Comparison of ENCODE assay signal across 32 cellular contexts in genomic region chr7:101547916-101548599, GRCh38.
A peak's percentile ranks its signal among the peaks of the same experiment; 100 is the strongest.
DNase-seq lines count a peak whose midpoint lies in the region; ATAC-seq, FAIRE-seq and TF ChIP-seq lines count a peak whose summit lies in the region.
"Had no signal": no experiment of that assay in that cellular context is flagged by ENCODE, and none has a peak within 500 bp of the region (broad histone marks: within the 10 kb centered on the region; RNA-seq: fewer than 3 reads in every experiment).

No MANE protein-coding gene starts in this region.

- no peak for DNase-seq in A549 (ENCODE audit: low read depth in 1 of 2, low spot score in 1 of 2)
- peak; percentile 18 for DNase-seq in H9
- peak; percentile 10 for DNase-seq in glutamatergic neuron
- no peak for DNase-seq in neuronal stem cell (ENCODE audit: low spot score)
- no peak for DNase-seq in DMS79 treated with DMSO at 0.1 percent for 48 hours (lab: John Stamatoyannopoulos, UW)
- no peak for DNase-seq in hypothalamus (lab: John Stamatoyannopoulos, UW)
- DNase-seq: activated CD4-positive, alpha-beta memory T cell treated with anti-CD3 and anti-CD28 coated beads, Interleukin-2, amount 10 ng/mL, durations not matched to agents 7 days and 5 days; activated CD4-positive, alpha-beta T cell treated with anti-CD3 and anti-CD28 coated beads for 1 hour; activated naive CD8-positive, alpha-beta T cell treated with anti-CD3 and anti-CD28 coated beads, Interleukin-2, amount 50 U/mL, for 24 hours; BE2C; DMS 273 treated with DMSO at 0.1 percent for 48 hours; EL; Karpas-422; NCI-H1417; NCI-H2029; NCI-H226; NCI-H69; PC-9; stimulated activated CD4-positive, alpha-beta T cell treated with anti-CD3 and anti-CD28 coated beads, Interleukin-2, amount 100 ng/mL, for 24 hours had no signal

- H3K27ac Mint-ChIP-seq in H9 (no peak overlapping the region; a peak in 1 of 7 replicates), glutamatergic neuron (ENCODE audit: unreplicated experiment) (no peak overlapping the region)
- H3K27ac Mint-ChIP-seq: activated CD4-positive, alpha-beta memory T cell treated with anti-CD3 and anti-CD28 coated beads, Interleukin-2, amount 10 ng/mL, durations not matched to agents 7 days and 5 days; activated naive CD8-positive, alpha-beta T cell treated with anti-CD3 and anti-CD28 coated beads, Interleukin-2, amount 50 U/mL, for 24 hours; activated T-helper 2 cell treated with anti-CD3 and anti-CD28 coated beads, Interferon-gamma antibody, Interleukin-2, Interleukin-4, amounts not matched to agents 10 μg/mL and 5 μg/mL and 100 μg/mL, durations not matched to agents 14 hours and 24 hours and 36 hours; CD8-positive, alpha-beta memory T cell; dendritic cell treated with granulocyte-macrophage colony-stimulating factor and Interleukin-4, amounts not matched to agents 40 ng/mL and 50 ng/mL, for 4 days; GM23338; nephron; stimulated activated naive CD8-positive, alpha-beta T cell treated with anti-CD3 and anti-CD28 coated beads, Interleukin-15, Interleukin-2, amounts not matched to agents 100 ng/mL and 50 ng/mL, for 24 hours had no signal

- H2BK120ac ChIP-seq in H9 (ENCODE audit: low read depth, low read length, poor library complexity, severe bottlenecking) (no peak overlapping the region), neuronal stem cell (ENCODE audit: low read depth, low read length) (no peak overlapping the region)

- H4K5ac ChIP-seq in H9 (ENCODE audit: insufficient read length, low read depth, low read length), result no peak overlapping the region

- H2AK5ac ChIP-seq in H9 (ENCODE audit: insufficient read length, low read length) (no peak overlapping the region), neuronal stem cell (ENCODE audit: low read depth, low read length) (no peak overlapping the region)

- no peak overlapping the region for H3K56ac ChIP-seq in H9 (ENCODE audit: insufficient read length, low read depth, low read length)

- no peak overlapping the region for H2BK15ac ChIP-seq in H9 (ENCODE audit: low read depth, low read length)
- H2BK15ac ChIP-seq in neuronal stem cell (ENCODE audit: low read length), result no peak overlapping the region

- H3K23me2 ChIP-seq in H9 (ENCODE audit: insufficient read length, low read depth, low read length, poor library complexity, severe bottlenecking), result no peaks in the 10 kb centered on the region

- H3K4me3 ChIP-seq in A549, result no peak overlapping the region
- no peak overlapping the region for H3K4me3 ChIP-seq in neuronal stem cell (ENCODE audit: low read length in 2 of 2)
- H3K4me3 ChIP-seq: GM23338, PC-9, right atrium auricular region had no signal

- no peak for ATAC-seq in A549
- no peak for ATAC-seq in HG03196 (IDR thresholded peaks at IDR 0.05; ENCODE audit: unreplicated experiment)
- ATAC-seq: activated naive CD8-positive, alpha-beta T cell treated with anti-CD3 and anti-CD28 coated beads, Interleukin-2, amount 50 U/mL, for 24 hours; esophagus mucosa; GM23338; Right ventricle myocardium inferior had no signal

- H3K27me3 ChIP-seq in H9 (ENCODE audit: insufficient read depth, low read length) (no peaks in the 10 kb centered on the region), neuronal stem cell (ENCODE audit: control insufficient read depth in 3 of 3, insufficient read depth in 3 of 3, low read depth in 1 of 3, low read length in 3 of 3) (peaks cover 0 to 2% (median 0%) of the 10 kb centered on the region in 3 experiments)
- H3K27me3 ChIP-seq: BE2C, right atrium auricular region had no signal

- no peaks in the 10 kb centered on the region for H3K9me3 ChIP-seq in A549
- no peaks in the 10 kb centered on the region for H3K9me3 ChIP-seq in H9 (ENCODE audit: control insufficient read depth, low read depth, low read length)
- H3K9me3 ChIP-seq in neuronal stem cell (replicated peaks in 1 of 2; ENCODE audit: control insufficient read depth in 2 of 2, insufficient read depth in 1 of 2, low read depth in 1 of 2, low read length in 2 of 2), result peaks cover 0 to 4% of the 10 kb centered on the region in 2 donors
- H3K9me3 ChIP-seq: BE2C, right atrium auricular region had no signal

- no peaks in the 10 kb centered on the region for H4K20me1 ChIP-seq in H9 (ENCODE audit: control insufficient read depth, insufficient read depth, insufficient read length)

- H3K27ac ChIP-seq in A549 (0 out of 6 replicates have a peak overlapping the region, but pooled peaks of 1 of the 2 experiments have one; percentile 6), H9 (ENCODE audit: insufficient read length, low read depth, low read length) (no peak overlapping the region), neuronal stem cell (replicated peaks; ENCODE audit: low read length) (no peak overlapping the region)
- H3K27ac ChIP-seq: HL-60, parathyroid adenoma, PC-9, right atrium auricular region had no signal

- H2AFZ ChIP-seq in H9 (ENCODE audit: low read length), result no peak overlapping the region
- H2AFZ ChIP-seq in neuronal stem cell (ENCODE audit: low read length), result no peak overlapping the region
- H2AFZ ChIP-seq: GM23338, parathyroid adenoma, PC-9 had no signal

- no peak overlapping the region for H3K18ac ChIP-seq in H9 (ENCODE audit: insufficient read length, low read depth, low read length)
- H3K18ac ChIP-seq in neuronal stem cell (ENCODE audit: low read length), result peak overlapping the region; percentile 66

- H4K91ac ChIP-seq in H9 (ENCODE audit: insufficient read length, low read depth, low read length) (no peak overlapping the region), neuronal stem cell (ENCODE audit: low read depth, low read length, poor library complexity) (no peak overlapping the region)

- H3K27me3 Mint-ChIP-seq in H9 (ENCODE audit: low read depth) (no peaks in the 10 kb centered on the region), glutamatergic neuron (ENCODE audit: unreplicated experiment) (peaks cover 6% of the 10 kb centered on the region)
- H3K27me3 Mint-ChIP-seq: activated CD4-positive, alpha-beta memory T cell treated with anti-CD3 and anti-CD28 coated beads, Interleukin-2, amount 10 ng/mL, durations not matched to agents 7 days and 5 days; activated naive CD8-positive, alpha-beta T cell treated with anti-CD3 and anti-CD28 coated beads, Interleukin-2, amount 50 U/mL, for 24 hours; stimulated activated naive CD8-positive, alpha-beta T cell treated with anti-CD3 and anti-CD28 coated beads, Interleukin-15, Interleukin-2, amounts not matched to agents 100 ng/mL and 50 ng/mL, for 24 hours had no signal

- H3K4me2 ChIP-seq in A549, result no peak overlapping the region
- no peak overlapping the region for H3K4me2 ChIP-seq in H9 (ENCODE audit: insufficient read depth, insufficient read length, low read length)
- H3K4me2 ChIP-seq in neuronal stem cell (ENCODE audit: insufficient read depth, low read length, poor library complexity, severe bottlenecking), result no peak overlapping the region
- H3K4me2 ChIP-seq: GM23338, PC-9 had no signal

- POLR2A ChIA-PET in A549 (lab: Yijun Ruan, JAX), result interaction anchor here (0.5 kb wide), 1 partner anchor 238 kb away, joined by 6 read pairs; no protein-coding TSS in a partner anchor

- peaks cover 0 to 4% of the 10 kb centered on the region in 2 experiments; a peak in 2 of 4 replicates for H3K4me1 Mint-ChIP-seq in H9
- no peaks in the 10 kb centered on the region for H3K4me1 Mint-ChIP-seq in glutamatergic neuron (ENCODE audit: low read depth, unreplicated experiment)
- H3K4me1 Mint-ChIP-seq: activated CD4-positive, alpha-beta memory T cell treated with anti-CD3 and anti-CD28 coated beads, Interleukin-2, amount 10 ng/mL, durations not matched to agents 7 days and 5 days; activated naive CD8-positive, alpha-beta T cell treated with anti-CD3 and anti-CD28 coated beads, Interleukin-2, amount 50 U/mL, for 24 hours; CD8-positive, alpha-beta memory T cell; GM23338; nephron had no signal

- no peak overlapping the region for H2BK5ac ChIP-seq in H9 (ENCODE audit: insufficient read length, low read length)
- H2BK5ac ChIP-seq in neuronal stem cell (ENCODE audit: low read length), result peak overlapping the region; percentile 66

- no peak for TF ChIP-seq RAD21 in A549 (conservative IDR thresholded peaks at IDR 0.05 in 1 of 2, IDR thresholded peaks at IDR 0.05 in 1 of 2)

- TF ChIP-seq CTCF in A549 (IDR thresholded peaks at IDR 0.05) (no peak), H9 (conservative IDR thresholded peaks at IDR 0.05) (no peak), glutamatergic neuron (IDR thresholded peaks at IDR 0.05; ENCODE audit: partially characterized antibody, unreplicated experiment) (no peak)

- H4K8ac ChIP-seq in H9 (replicated peaks; ENCODE audit: insufficient read length, low read depth, low read length) (no peak overlapping the region), neuronal stem cell (ENCODE audit: low read depth, low read length) (peak overlapping the region; percentile 17)

- 60% methylated on average over 13 of the region's 13 CpGs for WGBS in A549 (ENCODE audit: missing lambda C conversion rate)
- no CpG with 5 or more reads among the region's 13 CpGs for WGBS in H9 (ENCODE audit: extremely low coverage, insufficient read length, low lambda C conversion rate)
- WGBS in neuronal stem cell (ENCODE audit: extremely low coverage in 2 of 2, insufficient read length in 2 of 2, insufficient replicate concordance in 1 of 2), 2 donors, result no CpG with 5 or more reads among the region's 13 CpGs

- H3K4ac ChIP-seq in H9 (ENCODE audit: low read depth, low read length) (no peak overlapping the region), neuronal stem cell (ENCODE audit: low read length) (no peak overlapping the region)

- H3K9ac ChIP-seq in H9 (ENCODE audit: extremely low read depth, insufficient read length, low read length), result no peak overlapping the region
- no peak overlapping the region for H3K9ac ChIP-seq in neuronal stem cell (ENCODE audit: low read depth, low read length, poor library complexity)
- H3K9ac ChIP-seq: parathyroid adenoma had no signal

- H3K9me3 Mint-ChIP-seq in H9 (no peaks in the 10 kb centered on the region), glutamatergic neuron (ENCODE audit: unreplicated experiment) (peaks cover 7% of the 10 kb centered on the region)
- H3K9me3 Mint-ChIP-seq: activated CD4-positive, alpha-beta memory T cell treated with anti-CD3 and anti-CD28 coated beads, Interleukin-2, amount 10 ng/mL, durations not matched to agents 7 days and 5 days; activated naive CD8-positive, alpha-beta T cell treated with anti-CD3 and anti-CD28 coated beads, Interleukin-2, amount 50 U/mL, for 24 hours; activated T-helper 2 cell treated with anti-CD3 and anti-CD28 coated beads, Interferon-gamma antibody, Interleukin-2, Interleukin-4, amounts not matched to agents 10 μg/mL and 5 μg/mL and 100 μg/mL, durations not matched to agents 14 hours and 24 hours and 36 hours; CD8-positive, alpha-beta memory T cell; central memory CD8-positive, alpha-beta T cell; dendritic cell treated with granulocyte-macrophage colony-stimulating factor and Interleukin-4, amounts not matched to agents 40 ng/mL and 50 ng/mL, for 4 days; GM23338; nephron; stimulated activated naive CD8-positive, alpha-beta T cell treated with anti-CD3 and anti-CD28 coated beads, Interleukin-15, Interleukin-2, amounts not matched to agents 100 ng/mL and 50 ng/mL, for 24 hours had no signal

- H3K36me3 ChIP-seq in neuronal stem cell (replicated peaks in 1 of 2; ENCODE audit: control insufficient read depth in 2 of 2, insufficient read depth in 2 of 2, low read length in 2 of 2), result peaks cover 29 to 41% of the 10 kb centered on the region in 2 donors
- H3K36me3 ChIP-seq: BE2C, right atrium auricular region had no signal

- H3K4me1 ChIP-seq in A549 (0 out of 3 replicates have a peak, but pooled peaks cover 4% of the 10 kb centered on the region), H9 (ENCODE audit: insufficient read depth, low read length) (no peaks in the 10 kb centered on the region), neuronal stem cell (ENCODE audit: control insufficient read depth in 2 of 2, insufficient read depth in 1 of 2, low read depth in 1 of 2, low read length in 2 of 2) (peaks cover 4% of the 10 kb centered on the region in 2 donors)
- H3K4me1 ChIP-seq: BE2C, parathyroid adenoma, right atrium auricular region had no signal

- H3K79me2 ChIP-seq in H9 (ENCODE audit: insufficient read depth, low read length), result no peaks in the 10 kb centered on the region
- H3K79me2 ChIP-seq: parathyroid adenoma had no signal

- no peak overlapping the region for H3T11ph ChIP-seq in H9 (ENCODE audit: low read length)

- H3K79me1 ChIP-seq in H9 (ENCODE audit: insufficient read depth, low read depth, low read length, poor library complexity, severe bottlenecking) (no peaks in the 10 kb centered on the region), neuronal stem cell (ENCODE audit: low read depth, low read length) (peaks cover 1% of the 10 kb centered on the region)

- H2BK12ac ChIP-seq in H9 (ENCODE audit: insufficient read length, low read depth, low read length), result no peak overlapping the region
- H2BK12ac ChIP-seq in neuronal stem cell (ENCODE audit: low read length), result no peak overlapping the region

- H3K14ac ChIP-seq in H9 (ENCODE audit: insufficient read depth, low read length), result no peak overlapping the region
- no peak overlapping the region for H3K14ac ChIP-seq in neuronal stem cell (ENCODE audit: low read length)

- no peak for TF ChIP-seq EP300 in A549 (IDR thresholded peaks at IDR 0.05)

- CTCF ChIA-PET in A549 (lab: Yijun Ruan, JAX), result interaction anchor here (0.6 to 1.1 kb wide), 3 partner anchors 10 to 722 kb away, joined by 3 to 4 read pairs (median 3); no protein-coding TSS in a partner anchor

- no peak for FAIRE-seq in A549 (lab: Jason Lieb, UNC)

- no peak overlapping the region for H3K4me3 Mint-ChIP-seq in H9
- H3K4me3 Mint-ChIP-seq in glutamatergic neuron (ENCODE audit: unreplicated experiment), result no peak overlapping the region
- H3K4me3 Mint-ChIP-seq: activated CD4-positive, alpha-beta memory T cell treated with anti-CD3 and anti-CD28 coated beads, Interleukin-2, amount 10 ng/mL, durations not matched to agents 7 days and 5 days; activated naive CD8-positive, alpha-beta T cell treated with anti-CD3 and anti-CD28 coated beads, Interleukin-2, amount 50 U/mL, for 24 hours; central memory CD8-positive, alpha-beta T cell; dendritic cell treated with granulocyte-macrophage colony-stimulating factor and Interleukin-4, amounts not matched to agents 40 ng/mL and 50 ng/mL, for 4 days; GM23338; nephron; stimulated activated naive CD8-positive, alpha-beta T cell treated with anti-CD3 and anti-CD28 coated beads, Interleukin-15, Interleukin-2, amounts not matched to agents 100 ng/mL and 50 ng/mL, for 24 hours had no signal

- TF ChIP-seq POLR2A in A549 (IDR thresholded peaks at IDR 0.05; ENCODE audit: low read length), result no peak

- H3K23ac ChIP-seq in H9 (ENCODE audit: insufficient read length, low read depth, low read length) (no peak overlapping the region), neuronal stem cell (ENCODE audit: low read depth, low read length, poor library complexity) (peak overlapping the region; percentile 47)

- H3K36me3 Mint-ChIP-seq in H9 (ENCODE audit: insufficient read depth in 1 of 3, low read depth in 3 of 3) (peaks cover 16 to 34% (median 26%) of the 10 kb centered on the region in 3 experiments; a peak in 6 of 7 replicates), glutamatergic neuron (ENCODE audit: unreplicated experiment) (no peaks in the 10 kb centered on the region)
- H3K36me3 Mint-ChIP-seq: CD8-positive, alpha-beta memory T cell had no signal

- H2BK20ac ChIP-seq in H9 (ENCODE audit: low read depth, low read length, poor library complexity, severe bottlenecking), result no peak overlapping the region

Comparison
In these comparisons a context has a peak if more than half of its experiments do, and no peak if none do; other contexts are left out.
1. DNase-seq: peak in H9 (single experiment) and glutamatergic neuron (single experiment); none in A549 (0 of 2), neuronal stem cell (single experiment), DMS79 treated with DMSO at 0.1 percent for 48 hours (single experiment) and hypothalamus (0 of 51).